In genomic region chr2:44686561-44686960, GRCh38 we compare ENCODE assay signal across 15 cellular contexts.
DNase-seq lines count a peak whose midpoint lies in the region; ATAC-seq and TF ChIP-seq lines count a peak whose summit lies in the region.
"Had no signal": no experiment of that assay in that cellular context is flagged by ENCODE, and none has a peak within 500 bp of the region (broad histone marks: within the 10 kb centered on the region; RNA-seq: fewer than 3 reads in every experiment).

No MANE protein-coding gene starts in this region.

- no peak for TF ChIP-seq EP300 in gastroesophageal sphincter (IDR thresholded peaks at IDR 0.05)

- H3K36me3 ChIP-seq in gastroesophageal sphincter: no peaks in the 10 kb centered on the region
- H3K36me3 ChIP-seq: right atrium auricular region, SJSA1 had no signal

- TF ChIP-seq CTCF in AG04449 (IDR thresholded peaks at IDR 0.05; ENCODE audit: insufficient read depth, low read length, missing control alignments) (no peak), foreskin keratinocyte (conservative IDR thresholded peaks at IDR 0.05) (no peak), gastroesophageal sphincter (IDR thresholded peaks at IDR 0.05) (no peak)

- CTCF ChIA-PET in AG04449 (lab: Yijun Ruan, JAX): interaction anchor here (0.7 to 1.9 kb wide), 2 partner anchors 18 to 207 kb away, joined by 4 to 7 read pairs; no protein-coding TSS in a partner anchor

- no peak for TF ChIP-seq POLR2A in gastroesophageal sphincter (IDR thresholded peaks at IDR 0.05)

- POLR2A ChIA-PET in AG04449 (lab: Yijun Ruan, JAX): no interaction called here

- peak; percentile 99 for ATAC-seq in foreskin keratinocyte
- ATAC-seq in GM21619 (IDR thresholded peaks at IDR 0.05; ENCODE audit: unreplicated experiment): no peak
- ATAC-seq in gastroesophageal sphincter: no peak
- ATAC-seq: activated naive CD8-positive, alpha-beta T cell treated with anti-CD3 and anti-CD28 coated beads, Interleukin-2, amount 50 U/mL, for 24 hours had no signal

- no peaks in the 10 kb centered on the region for H3K27me3 ChIP-seq in foreskin keratinocyte
- H3K27me3 ChIP-seq in gastroesophageal sphincter: no peaks in the 10 kb centered on the region
- H3K27me3 ChIP-seq: right atrium auricular region, SJSA1 had no signal

- H3K9me3 ChIP-seq in gastroesophageal sphincter: no peaks in the 10 kb centered on the region
- H3K9me3 ChIP-seq: right atrium auricular region, SJSA1 had no signal

- H3K4me1 ChIP-seq in foreskin keratinocyte: no peaks in the 10 kb centered on the region
- H3K4me1 ChIP-seq in gastroesophageal sphincter: no peaks in the 10 kb centered on the region
- H3K4me1 ChIP-seq: right atrium auricular region, SJSA1 had no signal

- 83 to 100% methylated on average over 1 to 2 of the region's 2 CpGs for WGBS in gastroesophageal sphincter (ENCODE audit: low coverage in 1 of 2), 2 donors

- DNase-seq in AG04449 (ENCODE audit: low read depth, low spot score) (peak; percentile 2), HPDE6-E6E7 (ENCODE audit: extremely low spot score) (peak; percentile 43), amniotic epithelial cell (ENCODE audit: low read depth) (peak; percentile 4), foreskin keratinocyte (peak; percentile 44 to 75), epidermal melanocyte (ENCODE audit: insufficient read length, low spot score) (no peak), Kasumi-1 (lab: John Stamatoyannopoulos, UW) (no peak)
- DNase-seq: activated CD4-positive, alpha-beta T cell treated with anti-CD3 and anti-CD28 coated beads, Interleukin-2, amount 10 ng/mL, durations not matched to agents 24 days and 14 days; activated naive CD8-positive, alpha-beta T cell treated with anti-CD3 and anti-CD28 coated beads, Interleukin-2, amount 50 U/mL, for 24 hours; activated T-cell treated with anti-CD3 and anti-CD28 coated beads, Interleukin-2, amount 50 U/mL, for 1 hour; mesenchymal stem cell; NCI-H1417 had no signal

- H3K27ac ChIP-seq in foreskin keratinocyte (no peak overlapping the region), gastroesophageal sphincter (no peak overlapping the region)
- H3K27ac ChIP-seq: right atrium auricular region, SJSA1 had no signal

- H3K4me3 ChIP-seq in AG04449 (ENCODE audit: low read depth, low read length): no peak overlapping the region
- no peak overlapping the region for H3K4me3 ChIP-seq in gastroesophageal sphincter
- H3K4me3 ChIP-seq: right atrium auricular region, SJSA1 had no signal

Comparison
In these comparisons a context has a peak if more than half of its experiments do, and no peak if none do; other contexts are left out.
1. DNase-seq: peak in AG04449 (single experiment), HPDE6-E6E7 (single experiment), amniotic epithelial cell (single experiment) and foreskin keratinocyte (2 of 2); none in epidermal melanocyte (single experiment) and Kasumi-1 (0 of 2).